In genomic region chr14:58740584-58740983, GRCh38 we compare ENCODE assay signal across 23 cellular contexts.
DNase-seq lines count a peak whose midpoint lies in the region; ATAC-seq and TF ChIP-seq lines count a peak whose summit lies in the region.
"Had no signal": no experiment of that assay in that cellular context is flagged by ENCODE, and none has a peak within 500 bp of the region (broad histone marks: within the 10 kb centered on the region; RNA-seq: fewer than 3 reads in every experiment).

No MANE protein-coding gene starts in this region.

- ATAC-seq in IMR-90 (ENCODE audit: low read depth) (no peak), thoracic aorta (ENCODE audit: insufficient number of reproducible peaks, low FRiP score, low read depth) (no peak)
- ATAC-seq: activated CD4-positive, CD25-positive, alpha-beta regulatory T cell treated with anti-CD3 and anti-CD28 coated beads, Interleukin-2, amount 50 U/mL, for 24 hours; activated CD8-positive, alpha-beta T cell treated with anti-CD3 and anti-CD28 coated beads for 36 hours; right cardiac atrium; T-cell had no signal

- no peak overlapping the region for H2AFZ ChIP-seq in IMR-90 (replicated peaks; ENCODE audit: low read length, poor library complexity)

- H3K27me3 Mint-ChIP-seq in dendritic cell treated with granulocyte-macrophage colony-stimulating factor and Interleukin-4, amounts not matched to agents 40 ng/mL and 50 ng/mL, for 4 days: no peaks in the 10 kb centered on the region
- no peaks in the 10 kb centered on the region for H3K27me3 Mint-ChIP-seq in osteocyte (ENCODE audit: unreplicated experiment)

- peak overlapping the region; percentile 18 for H3K27ac Mint-ChIP-seq in dendritic cell treated with granulocyte-macrophage colony-stimulating factor and Interleukin-4, amounts not matched to agents 40 ng/mL and 50 ng/mL, for 4 days
- H3K27ac Mint-ChIP-seq in osteocyte (ENCODE audit: unreplicated experiment): peak overlapping the region; percentile 17
- H3K27ac Mint-ChIP-seq: activated CD8-positive, alpha-beta T cell treated with anti-CD3 and anti-CD28 coated beads for 36 hours; activated naive CD8-positive, alpha-beta T cell treated with anti-CD3 and anti-CD28 coated beads for 36 hours; naive B cell; T-cell had no signal

- no peak overlapping the region for H4K91ac ChIP-seq in IMR-90 (ENCODE audit: insufficient read depth, low read depth, low read length)

- peaks cover 41% of the 10 kb centered on the region for H3K4me1 Mint-ChIP-seq in dendritic cell treated with granulocyte-macrophage colony-stimulating factor and Interleukin-4, amounts not matched to agents 40 ng/mL and 50 ng/mL, for 4 days (ENCODE audit: low read depth)
- peaks cover 45% of the 10 kb centered on the region for H3K4me1 Mint-ChIP-seq in osteocyte (ENCODE audit: unreplicated experiment)
- H3K4me1 Mint-ChIP-seq: naive B cell, T-cell had no signal

- H3K23ac ChIP-seq in IMR-90 (ENCODE audit: low read depth, low read length): peak overlapping the region; percentile 14; the same call in 1 of the 2 replicates

- H3K18ac ChIP-seq in IMR-90 (ENCODE audit: low read depth, low read length): no peak overlapping the region

- intact Hi-C loops in IMR-90 (cut with micrococcal nuclease): no loop called here
- intact Hi-C loops in dendritic cell treated with granulocyte-macrophage colony-stimulating factor and Interleukin-4, amounts not matched to agents 40 ng/mL and 50 ng/mL, for 4 days (cut with micrococcal nuclease): no loop called here

- H3K36me3 ChIP-seq in IMR-90 (ENCODE audit: control insufficient read depth, insufficient read depth, low read length) (no peaks in the 10 kb centered on the region), thoracic aorta (no peaks in the 10 kb centered on the region)
- H3K36me3 ChIP-seq: left ventricle myocardium inferior had no signal

- H2BK5ac ChIP-seq in IMR-90 (ENCODE audit: low read depth, low read length, poor library complexity, severe bottlenecking): no peak overlapping the region

- no peaks in the 10 kb centered on the region for H3K9me3 Mint-ChIP-seq in dendritic cell treated with granulocyte-macrophage colony-stimulating factor and Interleukin-4, amounts not matched to agents 40 ng/mL and 50 ng/mL, for 4 days
- H3K9me3 Mint-ChIP-seq in osteocyte (ENCODE audit: unreplicated experiment): no peaks in the 10 kb centered on the region
- H3K9me3 Mint-ChIP-seq: activated CD8-positive, alpha-beta T cell treated with anti-CD3 and anti-CD28 coated beads for 36 hours; activated naive CD8-positive, alpha-beta T cell treated with anti-CD3 and anti-CD28 coated beads for 36 hours; T-cell had no signal

- no peak overlapping the region for H3K14ac ChIP-seq in IMR-90 (replicated peaks; ENCODE audit: low read depth, low read length)

- H3K27ac ChIP-seq in IMR-90 (ENCODE audit: insufficient read depth, low read length) (no peak overlapping the region), thoracic aorta (peak overlapping the region; percentile 52 to 61)
- H3K27ac ChIP-seq: KMS-11, left ventricle myocardium inferior had no signal

- WGBS in IMR-90 (ENCODE audit: extremely low coverage in 2 of 2, insufficient read length in 1 of 2), 2 experiments: 84% methylated on average over 3 of the region's 3 CpGs; no CpG with 5 or more reads in 1 of the 2 experiments

- no peak overlapping the region for H2AK9ac ChIP-seq in IMR-90 (replicated peaks; ENCODE audit: low read depth, low read length, poor library complexity)

- 0 out of 2 replicates have a peak overlapping the region, but pooled peaks have one; percentile 11 for H2BK120ac ChIP-seq in IMR-90 (ENCODE audit: low read depth, low read length)

- H3K4me1 ChIP-seq in IMR-90 (ENCODE audit: control insufficient read depth, insufficient read depth, low read length) (peaks cover 9% of the 10 kb centered on the region), thoracic aorta (ENCODE audit: control insufficient read depth in 1 of 2, low read depth in 2 of 2) (peaks cover 5 to 19% of the 10 kb centered on the region in 2 donors)
- H3K4me1 ChIP-seq: left ventricle myocardium inferior had no signal

- peak overlapping the region; percentile 71; the same call in 1 of the 3 replicates for H2BK15ac ChIP-seq in IMR-90 (ENCODE audit: low read depth, low read length)

- in situ Hi-C loops in IMR-90 (cut with MboI; ENCODE audit: low sequenced_read_pairs): no loop called here

- POLR2A ChIA-PET in IMR-90 (lab: Charles Lee; ENCODE audit: unreplicated experiment): no interaction called here
- POLR2A ChIA-PET in HEK293T (lab: Yijun Ruan, JAX): no interaction called here

- no peak overlapping the region for H3K4me3 ChIP-seq in IMR-90 (ENCODE audit: insufficient read depth, low read depth, low read length)
- peak overlapping the region; percentile 12 for H3K4me3 ChIP-seq in thoracic aorta
- H3K4me3 ChIP-seq: left ventricle myocardium inferior had no signal

- peaks cover 21% of the 10 kb centered on the region for H3K27me3 ChIP-seq in IMR-90 (ENCODE audit: control insufficient read depth, insufficient read depth, low read length)
- H3K27me3 ChIP-seq in thoracic aorta (replicated peaks; ENCODE audit: insufficient read depth): no peaks in the 10 kb centered on the region

- H4K5ac ChIP-seq in IMR-90 (ENCODE audit: low read depth, low read length): no peak overlapping the region

- no peaks in the 10 kb centered on the region for H4K20me1 ChIP-seq in IMR-90 (ENCODE audit: insufficient read depth, low read length)

- DNase-seq in IMR-90: no peak
- DNase-seq in osteocyte (ENCODE audit: extremely low spot score, unreplicated experiment): no peak
- no peak for DNase-seq in thoracic aorta (ENCODE audit: low spot score)
- DNase-seq in 8988T: no peak
- DNase-seq in HEK293T (ENCODE audit: extremely low spot score): no peak
- no peak for DNase-seq in activated CD4-positive, alpha-beta T cell treated with anti-CD3 and anti-CD28 coated beads, Interleukin-2, amount 50 U/mL, for 1 hour
- DNase-seq: ACHN; activated CD8-positive, alpha-beta T cell treated with anti-CD3 and anti-CD28 coated beads for 36 hours; activated effector memory CD4-positive, alpha-beta T cell treated with anti-CD3 and anti-CD28 coated beads, Interleukin-2, amount 50 U/mL, for 16 hours; activated naive CD8-positive, alpha-beta T cell treated with anti-CD3 and anti-CD28 coated beads for 36 hours; GF-D8; islet precursor cell; left ventricle myocardium inferior; naive B cell; NCI-H1436; NCI-H446 treated with DMSO at 0.1 percent for 48 hours; NCI-H82; stimulated activated CD4-positive, alpha-beta T cell treated with anti-CD3 and anti-CD28 coated beads, Interleukin-2, amount 100 ng/mL, for 48 hours; T-cell had no signal

- no peak overlapping the region for H3K9ac ChIP-seq in IMR-90 (ENCODE audit: low read depth, low read length)
- H3K9ac ChIP-seq: KMS-11 had no signal

- H3K79me1 ChIP-seq in IMR-90 (ENCODE audit: low read depth in 1 of 2, low read length in 2 of 2): no peaks in the 10 kb centered on the region

- peak overlapping the region; percentile 12; the same call in 1 of the 2 replicates for H3K4ac ChIP-seq in IMR-90 (ENCODE audit: low read depth, low read length)

- H3K4me3 Mint-ChIP-seq in dendritic cell treated with granulocyte-macrophage colony-stimulating factor and Interleukin-4, amounts not matched to agents 40 ng/mL and 50 ng/mL, for 4 days: no peak overlapping the region
- no peak overlapping the region for H3K4me3 Mint-ChIP-seq in osteocyte (ENCODE audit: unreplicated experiment)
- H3K4me3 Mint-ChIP-seq: activated CD8-positive, alpha-beta T cell treated with anti-CD3 and anti-CD28 coated beads for 36 hours; activated naive CD8-positive, alpha-beta T cell treated with anti-CD3 and anti-CD28 coated beads for 36 hours; naive B cell; T-cell had no signal

- no peak overlapping the region for H3K4me2 ChIP-seq in IMR-90 (ENCODE audit: low read depth, low read length)
- H3K4me2 ChIP-seq: KMS-11 had no signal

- TF ChIP-seq CTCF in IMR-90 (conservative IDR thresholded peaks at IDR 0.05; ENCODE audit: low read depth, low read length): no peak
- no peak for TF ChIP-seq CTCF in osteocyte (IDR thresholded peaks at IDR 0.05)
- TF ChIP-seq CTCF in thoracic aorta (IDR thresholded peaks at IDR 0.05): no peak

- TF ChIP-seq POLR2A in IMR-90 (IDR thresholded peaks at IDR 0.05; ENCODE audit: low read depth, low read length): no peak

- dilution Hi-C loops in IMR-90 (cut with HindIII; ENCODE audit: low sequenced_read_pairs, unreplicated experiment): no loop called here

- H3K9me1 ChIP-seq in IMR-90 (ENCODE audit: insufficient read depth, low read length): peaks cover 2% of the 10 kb centered on the region

- peak overlapping the region; percentile 47; the same call in 1 of the 2 replicates for H2BK20ac ChIP-seq in IMR-90 (ENCODE audit: low read depth, low read length)

- H3K36me3 Mint-ChIP-seq in dendritic cell treated with granulocyte-macrophage colony-stimulating factor and Interleukin-4, amounts not matched to agents 40 ng/mL and 50 ng/mL, for 4 days (ENCODE audit: low read depth): no peaks in the 10 kb centered on the region
- H3K36me3 Mint-ChIP-seq in osteocyte (ENCODE audit: unreplicated experiment): no peaks in the 10 kb centered on the region
- H3K36me3 Mint-ChIP-seq: activated naive CD8-positive, alpha-beta T cell treated with anti-CD3 and anti-CD28 coated beads for 36 hours; naive B cell; T-cell had no signal

- no peak overlapping the region for H3K56ac ChIP-seq in IMR-90 (ENCODE audit: extremely low read depth, insufficient read depth, low read length)

- TF ChIP-seq RAD21 in IMR-90 (IDR thresholded peaks at IDR 0.05; ENCODE audit: low read length): no peak

- CTCF ChIA-PET in IMR-90 (lab: Yijun Ruan, JAX): no interaction called here
- CTCF ChIA-PET in HEK293T (lab: Yijun Ruan, JAX): no interaction called here

- H3K9me3 ChIP-seq in IMR-90 (ENCODE audit: control insufficient read depth, insufficient read depth, low read length) (no peaks in the 10 kb centered on the region), thoracic aorta (no peaks in the 10 kb centered on the region)
- H3K9me3 ChIP-seq: left ventricle myocardium inferior had no signal

- no TSS peak for BruUV-seq in IMR-90 (replicated peaks; lab: Mats Ljungman, UMichigan)

- H4K8ac ChIP-seq in IMR-90 (ENCODE audit: low read depth in 2 of 2, low read length in 2 of 2): no peak overlapping the region

- peak overlapping the region; percentile 49; the same call in 1 of the 2 replicates for H2AK5ac ChIP-seq in IMR-90 (ENCODE audit: low read depth, low read length)

TF ChIP-seq in IMR-90, 13 proteins besides CTCF, POLR2A, EP300 and RAD21 (continues in another document):
- TF ChIP-seq BHLHE40 (IDR thresholded peaks at IDR 0.05; ENCODE audit: low read depth, low read length) (no peak), CHD1 (IDR thresholded peaks at IDR 0.05; ENCODE audit: low read depth, low read length) (no peak), RFX5 (IDR thresholded peaks at IDR 0.05; ENCODE audit: low read depth, low read length) (no peak)
